ENCODE assay signal across 1 cellular context in the genomic region with DNA sequence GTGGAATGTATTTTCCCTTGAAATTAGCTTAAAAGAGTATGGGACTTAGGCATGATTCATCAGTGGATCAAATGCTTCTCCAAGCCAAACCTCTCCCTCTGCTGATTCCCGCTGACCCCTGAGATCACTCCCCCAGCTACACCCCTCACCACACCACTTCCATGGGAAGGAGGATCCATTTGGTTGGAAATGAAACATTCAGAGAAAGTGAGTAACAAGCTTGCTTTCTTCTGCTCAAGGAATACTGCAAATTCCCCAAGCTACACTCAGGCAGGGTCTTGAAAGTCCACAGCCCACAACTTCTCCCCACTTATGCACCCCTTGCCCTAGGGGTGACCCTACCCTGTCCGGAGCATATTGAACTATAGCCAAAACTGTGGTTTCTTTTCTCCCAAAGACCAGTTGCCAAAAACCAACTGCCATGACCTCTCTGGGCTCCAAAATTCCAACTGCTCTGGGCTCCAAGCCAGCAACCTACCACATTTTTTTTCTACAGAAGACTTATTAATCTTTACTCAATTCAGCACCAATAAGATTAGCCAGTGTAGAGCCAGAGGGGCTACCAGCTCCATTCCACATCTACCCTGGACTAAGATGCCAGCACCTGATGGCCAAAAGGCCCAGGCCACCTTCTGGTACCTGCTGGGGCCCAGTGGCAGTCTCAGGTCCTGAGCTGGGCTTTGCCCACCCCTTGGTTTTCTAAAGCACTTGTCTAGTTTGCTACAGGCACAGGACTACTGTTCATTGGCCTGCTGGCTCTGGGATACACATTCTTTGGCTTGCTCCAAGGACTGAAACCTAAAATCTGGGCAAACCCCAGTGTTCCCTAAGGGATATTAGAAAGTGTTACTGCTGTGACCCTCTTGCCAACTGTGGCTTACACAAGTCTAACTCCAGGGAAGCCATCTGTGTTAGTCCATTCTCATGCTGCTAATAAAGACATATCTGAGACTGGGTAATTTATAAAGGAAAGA.
TF ChIP-seq lines count a peak whose summit lies in the region.

No MANE protein-coding gene starts in this region.

TF ChIP-seq in H1, 55 proteins besides CTCF, POLR2A, EP300 and RAD21 (continued from another document):
- TF ChIP-seq, protein P1, sequence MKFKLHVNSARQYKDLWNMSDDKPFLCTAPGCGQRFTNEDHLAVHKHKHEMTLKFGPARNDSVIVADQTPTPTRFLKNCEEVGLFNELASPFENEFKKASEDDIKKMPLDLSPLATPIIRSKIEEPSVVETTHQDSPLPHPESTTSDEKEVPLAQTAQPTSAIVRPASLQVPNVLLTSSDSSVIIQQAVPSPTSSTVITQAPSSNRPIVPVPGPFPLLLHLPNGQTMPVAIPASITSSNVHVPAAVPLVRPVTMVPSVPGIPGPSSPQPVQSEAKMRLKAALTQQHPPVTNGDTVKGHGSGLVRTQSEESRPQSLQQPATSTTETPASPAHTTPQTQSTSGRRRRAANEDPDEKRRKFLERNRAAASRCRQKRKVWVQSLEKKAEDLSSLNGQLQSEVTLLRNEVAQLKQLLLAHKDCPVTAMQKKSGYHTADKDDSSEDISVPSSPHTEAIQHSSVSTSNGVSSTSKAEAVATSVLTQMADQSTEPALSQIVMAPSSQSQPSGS (IDR thresholded peaks at IDR 0.05; ENCODE audit: low read length) = no peak
- TF ChIP-seq PHF8 (conservative IDR thresholded peaks at IDR 0.05; ENCODE audit: low read depth, low read length) (no peak), SIRT6 (IDR thresholded peaks at IDR 0.05; ENCODE audit: low read length) (no peak), CTBP2 (IDR thresholded peaks at IDR 0.05; ENCODE audit: borderline replicate concordance, insufficient read depth, insufficient read length, low read length) (no peak), BCL11A (IDR thresholded peaks at IDR 0.05; ENCODE audit: low read depth in 2 of 2, low read length in 2 of 2) (no peak), TAF1 (IDR thresholded peaks at IDR 0.05; ENCODE audit: low read depth, low read length) (no peak), SAP30 (IDR thresholded peaks at IDR 0.05; ENCODE audit: insufficient read depth, insufficient replicate concordance, low read length) (no peak), RXRA (IDR thresholded peaks at IDR 0.05; ENCODE audit: insufficient read depth, low read depth, low read length) (no peak)
- TF ChIP-seq, protein P2, sequence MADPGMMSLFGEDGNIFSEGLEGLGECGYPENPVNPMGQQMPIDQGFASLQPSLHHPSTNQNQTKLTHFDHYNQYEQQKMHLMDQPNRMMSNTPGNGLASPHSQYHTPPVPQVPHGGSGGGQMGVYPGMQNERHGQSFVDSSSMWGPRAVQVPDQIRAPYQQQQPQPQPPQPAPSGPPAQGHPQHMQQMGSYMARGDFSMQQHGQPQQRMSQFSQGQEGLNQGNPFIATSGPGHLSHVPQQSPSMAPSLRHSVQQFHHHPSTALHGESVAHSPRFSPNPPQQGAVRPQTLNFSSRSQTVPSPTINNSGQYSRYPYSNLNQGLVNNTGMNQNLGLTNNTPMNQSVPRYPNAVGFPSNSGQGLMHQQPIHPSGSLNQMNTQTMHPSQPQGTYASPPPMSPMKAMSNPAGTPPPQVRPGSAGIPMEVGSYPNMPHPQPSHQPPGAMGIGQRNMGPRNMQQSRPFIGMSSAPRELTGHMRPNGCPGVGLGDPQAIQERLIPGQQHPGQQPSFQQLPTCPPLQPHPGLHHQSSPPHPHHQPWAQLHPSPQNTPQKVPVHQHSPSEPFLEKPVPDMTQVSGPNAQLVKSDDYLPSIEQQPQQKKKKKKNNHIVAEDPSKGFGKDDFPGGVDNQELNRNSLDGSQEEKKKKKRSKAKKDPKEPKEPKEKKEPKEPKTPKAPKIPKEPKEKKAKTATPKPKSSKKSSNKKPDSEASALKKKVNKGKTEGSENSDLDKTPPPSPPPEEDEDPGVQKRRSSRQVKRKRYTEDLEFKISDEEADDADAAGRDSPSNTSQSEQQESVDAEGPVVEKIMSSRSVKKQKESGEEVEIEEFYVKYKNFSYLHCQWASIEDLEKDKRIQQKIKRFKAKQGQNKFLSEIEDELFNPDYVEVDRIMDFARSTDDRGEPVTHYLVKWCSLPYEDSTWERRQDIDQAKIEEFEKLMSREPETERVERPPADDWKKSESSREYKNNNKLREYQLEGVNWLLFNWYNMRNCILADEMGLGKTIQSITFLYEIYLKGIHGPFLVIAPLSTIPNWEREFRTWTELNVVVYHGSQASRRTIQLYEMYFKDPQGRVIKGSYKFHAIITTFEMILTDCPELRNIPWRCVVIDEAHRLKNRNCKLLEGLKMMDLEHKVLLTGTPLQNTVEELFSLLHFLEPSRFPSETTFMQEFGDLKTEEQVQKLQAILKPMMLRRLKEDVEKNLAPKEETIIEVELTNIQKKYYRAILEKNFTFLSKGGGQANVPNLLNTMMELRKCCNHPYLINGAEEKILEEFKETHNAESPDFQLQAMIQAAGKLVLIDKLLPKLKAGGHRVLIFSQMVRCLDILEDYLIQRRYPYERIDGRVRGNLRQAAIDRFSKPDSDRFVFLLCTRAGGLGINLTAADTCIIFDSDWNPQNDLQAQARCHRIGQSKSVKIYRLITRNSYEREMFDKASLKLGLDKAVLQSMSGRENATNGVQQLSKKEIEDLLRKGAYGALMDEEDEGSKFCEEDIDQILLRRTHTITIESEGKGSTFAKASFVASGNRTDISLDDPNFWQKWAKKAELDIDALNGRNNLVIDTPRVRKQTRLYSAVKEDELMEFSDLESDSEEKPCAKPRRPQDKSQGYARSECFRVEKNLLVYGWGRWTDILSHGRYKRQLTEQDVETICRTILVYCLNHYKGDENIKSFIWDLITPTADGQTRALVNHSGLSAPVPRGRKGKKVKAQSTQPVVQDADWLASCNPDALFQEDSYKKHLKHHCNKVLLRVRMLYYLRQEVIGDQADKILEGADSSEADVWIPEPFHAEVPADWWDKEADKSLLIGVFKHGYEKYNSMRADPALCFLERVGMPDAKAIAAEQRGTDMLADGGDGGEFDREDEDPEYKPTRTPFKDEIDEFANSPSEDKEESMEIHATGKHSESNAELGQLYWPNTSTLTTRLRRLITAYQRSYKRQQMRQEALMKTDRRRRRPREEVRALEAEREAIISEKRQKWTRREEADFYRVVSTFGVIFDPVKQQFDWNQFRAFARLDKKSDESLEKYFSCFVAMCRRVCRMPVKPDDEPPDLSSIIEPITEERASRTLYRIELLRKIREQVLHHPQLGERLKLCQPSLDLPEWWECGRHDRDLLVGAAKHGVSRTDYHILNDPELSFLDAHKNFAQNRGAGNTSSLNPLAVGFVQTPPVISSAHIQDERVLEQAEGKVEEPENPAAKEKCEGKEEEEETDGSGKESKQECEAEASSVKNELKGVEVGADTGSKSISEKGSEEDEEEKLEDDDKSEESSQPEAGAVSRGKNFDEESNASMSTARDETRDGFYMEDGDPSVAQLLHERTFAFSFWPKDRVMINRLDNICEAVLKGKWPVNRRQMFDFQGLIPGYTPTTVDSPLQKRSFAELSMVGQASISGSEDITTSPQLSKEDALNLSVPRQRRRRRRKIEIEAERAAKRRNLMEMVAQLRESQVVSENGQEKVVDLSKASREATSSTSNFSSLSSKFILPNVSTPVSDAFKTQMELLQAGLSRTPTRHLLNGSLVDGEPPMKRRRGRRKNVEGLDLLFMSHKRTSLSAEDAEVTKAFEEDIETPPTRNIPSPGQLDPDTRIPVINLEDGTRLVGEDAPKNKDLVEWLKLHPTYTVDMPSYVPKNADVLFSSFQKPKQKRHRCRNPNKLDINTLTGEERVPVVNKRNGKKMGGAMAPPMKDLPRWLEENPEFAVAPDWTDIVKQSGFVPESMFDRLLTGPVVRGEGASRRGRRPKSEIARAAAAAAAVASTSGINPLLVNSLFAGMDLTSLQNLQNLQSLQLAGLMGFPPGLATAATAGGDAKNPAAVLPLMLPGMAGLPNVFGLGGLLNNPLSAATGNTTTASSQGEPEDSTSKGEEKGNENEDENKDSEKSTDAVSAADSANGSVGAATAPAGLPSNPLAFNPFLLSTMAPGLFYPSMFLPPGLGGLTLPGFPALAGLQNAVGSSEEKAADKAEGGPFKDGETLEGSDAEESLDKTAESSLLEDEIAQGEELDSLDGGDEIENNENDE (IDR thresholded peaks at IDR 0.05; ENCODE audit: insufficient replicate concordance, low read length) = no peak
